Comparison of ENCODE assay signal across 8 cellular contexts in the genomic region with DNA sequence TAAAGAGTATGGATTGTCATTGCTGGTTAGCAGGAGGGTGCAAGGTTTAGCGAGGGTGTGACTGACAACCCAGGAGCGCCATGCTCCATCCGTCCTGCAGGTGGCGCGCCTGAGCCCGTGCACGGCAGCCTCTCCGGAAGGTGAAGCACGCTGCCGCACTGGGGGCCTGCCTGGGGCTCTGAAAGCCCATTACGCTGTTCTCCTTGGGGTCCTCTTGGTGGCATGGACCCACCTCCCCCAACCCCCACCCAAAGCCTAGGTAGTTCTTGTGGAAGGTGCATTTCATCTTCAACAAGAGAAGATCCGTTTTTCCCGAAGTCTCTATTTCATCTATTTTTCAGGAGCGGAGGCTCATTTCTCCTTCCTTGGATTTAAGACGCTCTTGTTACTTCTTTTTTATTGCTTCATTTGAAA.
DNase-seq lines count a peak whose midpoint lies in the region; ATAC-seq and TF ChIP-seq lines count a peak whose summit lies in the region.

No MANE protein-coding gene starts in this region.

- intact Hi-C loops in sigmoid colon (cut with DNase I): loop anchor here (10.0 kb wide), 1 partner anchor 55 kb away; no protein-coding TSS in a partner anchor

- H3K4me2 ChIP-seq in DND-41 (ENCODE audit: insufficient read depth, low read length): no peak overlapping the region

- peak; percentile 33 for DNase-seq in DND-41
- peak; percentile 52 for DNase-seq in NB4 (ENCODE audit: low read depth)
- peak; percentile 36 for DNase-seq in activated T-cell treated with anti-CD3 and anti-CD28 coated beads, Interleukin-2, amount 50 U/mL, for 4 hours
- no peak for DNase-seq in foreskin keratinocyte
- no peak for DNase-seq in sigmoid colon
- DNase-seq in DMS114 treated with DMSO at 0.1 percent for 48 hours (lab: John Stamatoyannopoulos, UW; ENCODE audit: unreplicated experiment): no peak

- peaks cover 42% of the 10 kb centered on the region for H3K27me3 Mint-ChIP-seq in activated T-cell treated with anti-CD3 and anti-CD28 coated beads, Interleukin-2, amount 50 U/mL, for 4 hours (ENCODE audit: low read depth)

- H3K4me3 ChIP-seq in DND-41 (ENCODE audit: low read depth in 1 of 2, low read length in 2 of 2) (no peak overlapping the region), NB4 (ENCODE audit: low read depth, low read length) (no peak overlapping the region), sigmoid colon (no peak overlapping the region)

- no peak overlapping the region for H3K4me3 Mint-ChIP-seq in activated T-cell treated with anti-CD3 and anti-CD28 coated beads, Interleukin-2, amount 50 U/mL, for 4 hours

- H2AFZ ChIP-seq in DND-41 (ENCODE audit: low read depth, low read length): no peak overlapping the region

- ATAC-seq in DND-41 (ENCODE audit: insufficient read depth, low read depth) (no peak), foreskin keratinocyte (peak; percentile 41), HG03342 (IDR thresholded peaks at IDR 0.05; ENCODE audit: unreplicated experiment) (no peak), GM21723 (IDR thresholded peaks at IDR 0.05; ENCODE audit: unreplicated experiment) (no peak)
- ATAC-seq in activated T-cell treated with anti-CD3 and anti-CD28 coated beads, Interleukin-2, amount 50 U/mL, for 4 hours: peak in 1 of 2 donors; percentile 58

- H3K4me1 Mint-ChIP-seq in activated T-cell treated with anti-CD3 and anti-CD28 coated beads, Interleukin-2, amount 50 U/mL, for 4 hours (ENCODE audit: low read depth): peaks cover 4% of the 10 kb centered on the region

- no peaks in the 10 kb centered on the region for H3K79me2 ChIP-seq in DND-41 (ENCODE audit: insufficient read depth, low read length)

- no peak for TF ChIP-seq POLR2A in NB4 (IDR thresholded peaks at IDR 0.05; ENCODE audit: extremely low read depth, insufficient read length)
- TF ChIP-seq POLR2A in sigmoid colon (IDR thresholded peaks at IDR 0.05): no peak

- no peak overlapping the region for H3K9ac ChIP-seq in DND-41 (ENCODE audit: low read depth, low read length)

- no peaks in the 10 kb centered on the region for H3K36me3 Mint-ChIP-seq in activated T-cell treated with anti-CD3 and anti-CD28 coated beads, Interleukin-2, amount 50 U/mL, for 4 hours (ENCODE audit: insufficient read depth)

- peaks cover 19% of the 10 kb centered on the region for H3K9me3 ChIP-seq in DND-41 (ENCODE audit: insufficient read depth, low read length, severe bottlenecking)
- H3K9me3 ChIP-seq in sigmoid colon: peaks cover 0 to 11% (median 0%) of the 10 kb centered on the region in 4 donors

- TF ChIP-seq EP300 in sigmoid colon (IDR thresholded peaks at IDR 0.05): no peak

- peaks cover 11% of the 10 kb centered on the region for H3K9me3 Mint-ChIP-seq in activated T-cell treated with anti-CD3 and anti-CD28 coated beads, Interleukin-2, amount 50 U/mL, for 4 hours

- H3K4me1 ChIP-seq in DND-41 (ENCODE audit: insufficient read depth, low read length) (no peaks in the 10 kb centered on the region), foreskin keratinocyte (no peaks in the 10 kb centered on the region), sigmoid colon (peaks cover 0 to 6% (median 0%) of the 10 kb centered on the region in 4 donors)

- no peaks in the 10 kb centered on the region for H4K20me1 ChIP-seq in DND-41 (ENCODE audit: insufficient read depth, low read length)

- H3K27ac ChIP-seq in DND-41 (ENCODE audit: low read length) (no peak overlapping the region), foreskin keratinocyte (no peak overlapping the region), sigmoid colon (no peak overlapping the region)

- peak; percentile 85 for TF ChIP-seq CTCF in DND-41 (IDR thresholded peaks at IDR 0.05; ENCODE audit: borderline replicate concordance, extremely low read depth, low read length, poor library complexity, severe bottlenecking)
- TF ChIP-seq CTCF in NB4 (IDR thresholded peaks at IDR 0.05; ENCODE audit: low read depth, low read length): peak; percentile 96
- TF ChIP-seq CTCF in foreskin keratinocyte (conservative IDR thresholded peaks at IDR 0.05): peak; percentile 78
- TF ChIP-seq CTCF in sigmoid colon (IDR thresholded peaks at IDR 0.05): peak in 3 of 4 experiments; percentile 33 to 80 (median 42)

- WGBS in sigmoid colon, 2 donors: 23 to 25% methylated on average over 15 of the region's 15 CpGs

- H3K36me3 ChIP-seq in DND-41 (ENCODE audit: insufficient read depth, low read length) (no peaks in the 10 kb centered on the region), sigmoid colon (no peaks in the 10 kb centered on the region)

- peaks cover 10% of the 10 kb centered on the region for H3K27me3 ChIP-seq in DND-41 (ENCODE audit: insufficient read depth, low read length, poor library complexity)
- H3K27me3 ChIP-seq in foreskin keratinocyte: peaks cover 7% of the 10 kb centered on the region
- peaks cover 0 to 36% (median 23%) of the 10 kb centered on the region in 3 donors for H3K27me3 ChIP-seq in sigmoid colon

Comparison
In these comparisons a context has a peak if more than half of its experiments do, and no peak if none do; other contexts are left out.
1. DNase-seq: peak in DND-41 (single experiment), NB4 (single experiment) and activated T-cell treated with anti-CD3 and anti-CD28 coated beads, Interleukin-2, amount 50 U/mL, for 4 hours (single experiment); none in foreskin keratinocyte (0 of 2), sigmoid colon (single experiment) and DMS114 treated with DMSO at 0.1 percent for 48 hours (single experiment).
2. CTCF ChIP-seq: peak in every context shown above with its lines; median percentile 96 in NB4; 85 in DND-41; 78 in foreskin keratinocyte; 42 in sigmoid colon.